ENCODE assay signal across 1 cellular context in the genomic region with DNA sequence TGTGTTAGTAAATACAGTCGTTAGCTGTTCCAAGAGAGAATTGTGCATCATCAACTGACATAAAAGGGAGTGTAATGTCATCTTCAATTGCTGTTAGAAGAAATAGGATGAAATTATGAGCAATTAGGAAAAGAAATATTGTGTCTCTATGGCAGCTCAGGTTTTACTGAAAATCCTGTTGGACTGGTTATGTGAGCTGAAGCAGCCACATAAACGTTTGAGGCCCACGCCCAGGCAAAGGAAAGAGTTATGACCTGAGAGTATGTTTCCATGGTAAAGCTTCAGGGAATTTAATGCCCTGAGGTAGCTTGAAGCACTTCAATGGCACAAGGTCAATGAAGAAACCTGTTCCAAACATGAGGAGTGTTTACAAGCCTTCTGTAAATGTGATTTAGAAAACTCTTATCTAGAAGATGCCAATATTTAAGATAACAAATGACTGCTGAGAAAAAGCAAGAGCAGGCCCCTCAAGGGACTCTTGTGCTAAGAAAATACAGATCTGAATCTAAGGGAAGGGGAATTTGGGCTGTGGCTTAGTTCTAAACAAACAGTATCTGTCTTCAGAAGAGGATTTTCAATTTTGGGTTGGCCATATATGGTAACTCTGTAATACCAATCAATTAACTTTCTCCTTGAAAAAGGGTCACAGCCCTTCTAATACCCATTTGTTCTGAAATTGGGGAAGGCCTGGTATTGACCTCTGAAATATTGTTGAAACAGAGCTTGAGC.
TF ChIP-seq lines count a peak whose summit lies in the region.

No MANE protein-coding gene starts in this region.

TF ChIP-seq in GM12878, 131 proteins besides CTCF, POLR2A, EP300 and RAD21 (continued from another document):
- TF ChIP-seq, protein P1, sequence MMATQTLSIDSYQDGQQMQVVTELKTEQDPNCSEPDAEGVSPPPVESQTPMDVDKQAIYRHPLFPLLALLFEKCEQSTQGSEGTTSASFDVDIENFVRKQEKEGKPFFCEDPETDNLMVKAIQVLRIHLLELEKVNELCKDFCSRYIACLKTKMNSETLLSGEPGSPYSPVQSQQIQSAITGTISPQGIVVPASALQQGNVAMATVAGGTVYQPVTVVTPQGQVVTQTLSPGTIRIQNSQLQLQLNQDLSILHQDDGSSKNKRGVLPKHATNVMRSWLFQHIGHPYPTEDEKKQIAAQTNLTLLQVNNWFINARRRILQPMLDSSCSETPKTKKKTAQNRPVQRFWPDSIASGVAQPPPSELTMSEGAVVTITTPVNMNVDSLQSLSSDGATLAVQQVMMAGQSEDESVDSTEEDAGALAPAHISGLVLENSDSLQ (IDR thresholded peaks at IDR 0.05), result no peak
- TF ChIP-seq EZH2 (IDR thresholded peaks at IDR 0.05; ENCODE audit: borderline replicate concordance, control insufficient read depth, low read depth, low read length) (no peak), HDAC6 (IDR thresholded peaks at IDR 0.05; ENCODE audit: unreplicated experiment) (no peak), SMAD1 (IDR thresholded peaks at IDR 0.05; ENCODE audit: low read depth, partially characterized antibody) (no peak), RAD51 (IDR thresholded peaks at IDR 0.05) (no peak), BMI1 (IDR thresholded peaks at IDR 0.05; ENCODE audit: borderline replicate concordance) (no peak; the same call in 1 of the 2 replicates), MEF2B (IDR thresholded peaks at IDR 0.05; ENCODE audit: partially characterized antibody, poor library complexity, severe bottlenecking) (peak; percentile 90), GATAD2B (conservative IDR thresholded peaks at IDR 0.05; ENCODE audit: low read depth) (no peak), PAX5 (IDR thresholded peaks at IDR 0.05; ENCODE audit: borderline replicate concordance, low read depth, low read length) (no peak), FOXM1 (IDR thresholded peaks at IDR 0.05; ENCODE audit: low read depth, low read length) (no peak), CEBPB (IDR thresholded peaks at IDR 0.05; ENCODE audit: borderline replicate concordance in 1 of 2, low read depth in 2 of 2, low read length in 2 of 2) (no peak), RELA (IDR thresholded peaks at IDR 0.05; ENCODE audit: borderline replicate concordance, partially characterized antibody) (no peak)
- TF ChIP-seq, protein P2, sequence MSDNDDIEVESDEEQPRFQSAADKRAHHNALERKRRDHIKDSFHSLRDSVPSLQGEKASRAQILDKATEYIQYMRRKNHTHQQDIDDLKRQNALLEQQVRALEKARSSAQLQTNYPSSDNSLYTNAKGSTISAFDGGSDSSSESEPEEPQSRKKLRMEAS (IDR thresholded peaks at IDR 0.05; ENCODE audit: low read depth, low read length), result no peak
- TF ChIP-seq, protein P3, sequence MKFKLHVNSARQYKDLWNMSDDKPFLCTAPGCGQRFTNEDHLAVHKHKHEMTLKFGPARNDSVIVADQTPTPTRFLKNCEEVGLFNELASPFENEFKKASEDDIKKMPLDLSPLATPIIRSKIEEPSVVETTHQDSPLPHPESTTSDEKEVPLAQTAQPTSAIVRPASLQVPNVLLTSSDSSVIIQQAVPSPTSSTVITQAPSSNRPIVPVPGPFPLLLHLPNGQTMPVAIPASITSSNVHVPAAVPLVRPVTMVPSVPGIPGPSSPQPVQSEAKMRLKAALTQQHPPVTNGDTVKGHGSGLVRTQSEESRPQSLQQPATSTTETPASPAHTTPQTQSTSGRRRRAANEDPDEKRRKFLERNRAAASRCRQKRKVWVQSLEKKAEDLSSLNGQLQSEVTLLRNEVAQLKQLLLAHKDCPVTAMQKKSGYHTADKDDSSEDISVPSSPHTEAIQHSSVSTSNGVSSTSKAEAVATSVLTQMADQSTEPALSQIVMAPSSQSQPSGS (IDR thresholded peaks at IDR 0.05; ENCODE audit: low read length), result no peak
- TF ChIP-seq, protein P4, sequence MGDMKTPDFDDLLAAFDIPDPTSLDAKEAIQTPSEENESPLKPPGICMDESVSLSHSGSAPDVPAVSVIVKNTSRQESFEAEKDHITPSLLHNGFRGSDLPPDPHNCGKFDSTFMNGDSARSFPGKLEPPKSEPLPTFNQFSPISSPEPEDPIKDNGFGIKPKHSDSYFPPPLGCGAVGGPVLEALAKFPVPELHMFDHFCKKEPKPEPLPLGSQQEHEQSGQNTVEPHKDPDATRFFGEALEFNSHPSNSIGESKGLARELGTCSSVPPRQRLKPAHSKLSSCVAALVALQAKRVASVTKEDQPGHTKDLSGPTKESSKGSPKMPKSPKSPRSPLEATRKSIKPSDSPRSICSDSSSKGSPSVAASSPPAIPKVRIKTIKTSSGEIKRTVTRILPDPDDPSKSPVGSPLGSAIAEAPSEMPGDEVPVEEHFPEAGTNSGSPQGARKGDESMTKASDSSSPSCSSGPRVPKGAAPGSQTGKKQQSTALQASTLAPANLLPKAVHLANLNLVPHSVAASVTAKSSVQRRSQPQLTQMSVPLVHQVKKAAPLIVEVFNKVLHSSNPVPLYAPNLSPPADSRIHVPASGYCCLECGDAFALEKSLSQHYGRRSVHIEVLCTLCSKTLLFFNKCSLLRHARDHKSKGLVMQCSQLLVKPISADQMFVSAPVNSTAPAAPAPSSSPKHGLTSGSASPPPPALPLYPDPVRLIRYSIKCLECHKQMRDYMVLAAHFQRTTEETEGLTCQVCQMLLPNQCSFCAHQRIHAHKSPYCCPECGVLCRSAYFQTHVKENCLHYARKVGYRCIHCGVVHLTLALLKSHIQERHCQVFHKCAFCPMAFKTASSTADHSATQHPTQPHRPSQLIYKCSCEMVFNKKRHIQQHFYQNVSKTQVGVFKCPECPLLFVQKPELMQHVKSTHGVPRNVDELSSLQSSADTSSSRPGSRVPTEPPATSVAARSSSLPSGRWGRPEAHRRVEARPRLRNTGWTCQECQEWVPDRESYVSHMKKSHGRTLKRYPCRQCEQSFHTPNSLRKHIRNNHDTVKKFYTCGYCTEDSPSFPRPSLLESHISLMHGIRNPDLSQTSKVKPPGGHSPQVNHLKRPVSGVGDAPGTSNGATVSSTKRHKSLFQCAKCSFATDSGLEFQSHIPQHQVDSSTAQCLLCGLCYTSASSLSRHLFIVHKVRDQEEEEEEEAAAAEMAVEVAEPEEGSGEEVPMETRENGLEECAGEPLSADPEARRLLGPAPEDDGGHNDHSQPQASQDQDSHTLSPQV (IDR thresholded peaks at IDR 0.05), result no peak
